In the genomic region with DNA sequence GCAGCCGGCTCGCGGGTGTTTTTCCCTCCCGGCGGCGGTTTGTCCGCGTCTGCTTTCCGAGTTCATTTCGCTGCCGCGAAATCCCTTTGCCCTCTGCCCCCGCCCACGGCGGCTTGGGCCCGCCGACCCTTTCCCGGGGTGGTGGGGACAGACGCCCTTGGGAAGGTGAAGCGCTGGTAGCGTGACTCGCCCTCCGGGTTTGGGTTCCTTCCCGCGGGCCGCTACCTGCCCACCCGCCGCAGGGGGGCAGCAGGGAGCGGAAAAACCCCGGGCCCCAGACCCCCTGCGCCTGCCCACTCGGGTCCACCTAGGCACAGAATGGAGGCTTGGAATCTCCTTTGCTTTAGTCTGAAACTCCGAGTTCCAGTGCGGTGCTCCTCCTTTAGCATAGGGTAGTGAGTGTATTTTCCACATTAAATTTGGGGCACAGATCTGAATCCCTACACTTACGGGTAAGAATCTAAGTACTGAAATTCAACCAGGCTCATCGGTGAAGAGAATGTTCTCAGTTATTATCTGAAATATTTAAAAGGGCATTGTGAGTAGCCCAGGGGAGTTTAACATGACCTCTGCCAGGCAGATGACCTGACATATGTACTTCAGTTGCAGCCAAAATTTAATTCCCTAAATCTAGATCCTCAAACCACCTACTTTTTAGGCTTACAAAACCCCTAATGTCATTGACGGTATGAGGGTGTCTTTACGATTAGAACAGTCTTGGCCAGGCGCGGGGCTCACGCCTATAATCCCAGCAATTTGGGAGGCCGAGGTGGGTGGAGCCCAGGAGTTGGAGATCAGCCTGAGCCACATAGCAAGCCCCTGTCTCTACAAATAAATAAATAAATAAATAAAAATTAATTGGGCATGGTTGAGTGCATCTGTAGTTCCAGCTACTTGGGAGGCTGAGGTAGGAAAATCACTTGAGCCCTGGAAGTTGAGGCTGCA, we compare ENCODE assay signal across 8 cellular contexts.
A peak's percentile ranks its signal among the peaks of the same experiment; 100 is the strongest.
DNase-seq lines count a peak whose midpoint lies in the region; TF ChIP-seq lines count a peak whose summit lies in the region.

No MANE protein-coding gene starts in this region.

- H3K9ac ChIP-seq in Loucy (ENCODE audit: low read depth, low read length, poor library complexity, severe bottlenecking), result peak overlapping the region; percentile 87

- H3K4me1 ChIP-seq in HAP-1 (peaks cover 13% of the 10 kb centered on the region), Loucy (ENCODE audit: insufficient read depth, low read length, poor library complexity, severe bottlenecking) (peaks cover 25% of the 10 kb centered on the region)

- CTCF ChIA-PET in GM10248 (lab: Yijun Ruan, JAX), result interaction anchor here (1.2 to 2.0 kb wide), 4 partner anchors 10 to 14 kb away, joined by 3 to 10 read pairs (median 4); a partner anchor contains a TSS

- no peaks in the 10 kb centered on the region for H3K27me3 ChIP-seq in HAP-1 (ENCODE audit: low read depth)
- no peaks in the 10 kb centered on the region for H3K27me3 ChIP-seq in Loucy (ENCODE audit: insufficient read depth, low read length, poor library complexity, severe bottlenecking)

- in situ Hi-C loops in HAP-1 (cut with MboI; ENCODE audit: low sequenced_read_pairs) (no loop called here), astrocyte of the spinal cord (cut with HindIII; ENCODE audit: low sequenced_read_pairs) (no loop called here)

- peak; percentile 89 for DNase-seq in GM10248 (ENCODE audit: extremely low spot score)
- DNase-seq in HAP-1 (ENCODE audit: low spot score in 2 of 2), result peak; percentile 59 to 86
- DNase-seq in T-helper 2 cell, result peak; percentile 45 to 65 (median 49)
- peak; percentile 41 for DNase-seq in astrocyte of the spinal cord (ENCODE audit: low read depth, low spot score)
- peak; percentile 93 for DNase-seq in iPS-NIHi11 (ENCODE audit: low spot score)
- peak; percentile 74 for DNase-seq in stimulated activated CD4-positive, alpha-beta T cell treated with anti-CD3 and anti-CD28 coated beads, Interleukin-12 subunit alpha, Interleukin-12 subunit beta, amount 100 ng/mL, for 4 hours
- no peak for DNase-seq in DMS153 (lab: John Stamatoyannopoulos, UW)

- TF ChIP-seq CTCF in GM10248 (IDR thresholded peaks at IDR 0.05; ENCODE audit: control extremely low read depth, extremely low read depth, low read depth, missing control alignments) (peak; percentile 77), Loucy (conservative IDR thresholded peaks at IDR 0.05; ENCODE audit: low read length) (peak; percentile 73), astrocyte of the spinal cord (IDR thresholded peaks at IDR 0.05; ENCODE audit: low read depth, low read length) (peak; percentile 81)

- POLR2A ChIA-PET in GM10248 (lab: Yijun Ruan, JAX), result no interaction called here

- H3K36me3 ChIP-seq in HAP-1 (replicated peaks) (peaks cover 71% of the 10 kb centered on the region), Loucy (ENCODE audit: insufficient read depth, low read length) (peaks cover 31% of the 10 kb centered on the region; the same call in 1 of the 2 replicates)

- H2AFZ ChIP-seq in Loucy (ENCODE audit: low read length), result peak overlapping the region; percentile 85

- peaks cover 13% of the 10 kb centered on the region for H4K20me1 ChIP-seq in Loucy (ENCODE audit: insufficient read depth, low read length, poor library complexity, severe bottlenecking)

- peaks cover 3% of the 10 kb centered on the region; the same call in 1 of the 2 replicates for H3F3A ChIP-seq in Loucy (ENCODE audit: low read depth)

- peaks cover 36% of the 10 kb centered on the region for H3K79me2 ChIP-seq in Loucy (ENCODE audit: insufficient read depth, low read length)

- H3K9me3 ChIP-seq in HAP-1, result no peaks in the 10 kb centered on the region
- no peaks in the 10 kb centered on the region for H3K9me3 ChIP-seq in Loucy (ENCODE audit: insufficient read depth, low read depth, low read length)

- peak overlapping the region; percentile 89 for H3K4me2 ChIP-seq in Loucy (ENCODE audit: low read depth, low read length, poor library complexity, severe bottlenecking)

- H3K9me2 ChIP-seq in Loucy (replicated peaks; ENCODE audit: low read depth, low read length), result no peaks in the 10 kb centered on the region

- H3K4me3 ChIP-seq in HAP-1 (peak overlapping the region; percentile 94), Loucy (ENCODE audit: low read length, poor library complexity, severe bottlenecking) (peak overlapping the region; percentile 78), astrocyte of the spinal cord (ENCODE audit: low read depth, low read length) (peak overlapping the region; percentile 89)
